In the genomic region with DNA sequence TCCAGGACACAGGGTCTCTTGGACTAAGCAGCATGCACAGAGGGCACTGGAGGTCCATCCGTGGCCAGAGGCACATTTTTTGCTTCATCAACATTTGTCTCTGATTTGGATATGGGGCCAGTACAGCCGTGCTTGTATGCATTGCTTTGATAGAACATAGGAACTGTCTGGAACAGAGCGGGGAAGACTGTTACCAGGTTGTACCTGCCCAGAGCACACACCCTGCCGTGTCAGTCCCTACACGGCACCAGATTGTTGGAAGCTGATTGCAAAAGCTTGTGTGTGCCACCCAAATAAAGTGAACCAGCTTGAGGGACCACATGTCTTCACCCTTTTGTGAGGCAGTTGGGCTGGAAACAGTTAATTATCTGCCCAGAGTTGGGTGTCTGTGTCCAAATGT, we compare ENCODE assay signal across 19 cellular contexts. TPM values are rescaled to one million over a fixed set of nuclear protein-coding genes. Genes with fewer than 3 reads are reported as not detected.
DNase-seq lines count a peak whose midpoint lies in the region; ATAC-seq and TF ChIP-seq lines count a peak whose summit lies in the region.
"Had no signal": no experiment of that assay in that cellular context is flagged by ENCODE, and none has a peak within 500 bp of the region (broad histone marks: within the 10 kb centered on the region; RNA-seq: fewer than 3 reads in every experiment).

No MANE protein-coding gene starts in this region.

- no peak overlapping the region for H3K4me3 ChIP-seq in CD4-positive, alpha-beta memory T cell (ENCODE audit: low read length in 2 of 2)
- H3K4me3 ChIP-seq in esophagus squamous epithelium: no peak overlapping the region
- no peak overlapping the region for H3K4me3 ChIP-seq in parathyroid adenoma (ENCODE audit: low read depth, low read length)
- H3K4me3 ChIP-seq: heart right ventricle, ovary had no signal

- no peak for TF ChIP-seq POLR2A in esophagus squamous epithelium (IDR thresholded peaks at IDR 0.05)

- peaks cover 74% of the 10 kb centered on the region for H3K4me1 ChIP-seq in CD4-positive, alpha-beta memory T cell (ENCODE audit: insufficient read depth, low read length)
- H3K4me1 ChIP-seq in esophagus squamous epithelium (peaks cover 15 to 100% (median 58%) of the 10 kb centered on the region in 3 donors), parathyroid adenoma (peaks cover 3% of the 10 kb centered on the region)

- H3K4me2 ChIP-seq in parathyroid adenoma (ENCODE audit: low read length): peak overlapping the region; percentile 9

- peaks cover 47 to 79% of the 10 kb centered on the region in 2 donors for H3K36me3 Mint-ChIP-seq in CD4-positive, alpha-beta memory T cell
- H3K36me3 Mint-ChIP-seq in T-cell: peaks cover 61% of the 10 kb centered on the region

- TF ChIP-seq CTCF in esophagus squamous epithelium (IDR thresholded peaks at IDR 0.05) (no peak), parathyroid adenoma (IDR thresholded peaks at IDR 0.05) (no peak)

- H3K27me3 ChIP-seq in CD4-positive, alpha-beta memory T cell (ENCODE audit: insufficient read depth, low read length): no peaks in the 10 kb centered on the region
- no peaks in the 10 kb centered on the region for H3K27me3 ChIP-seq in esophagus squamous epithelium
- H3K27me3 ChIP-seq in parathyroid adenoma (ENCODE audit: control insufficient read depth, insufficient read depth, low read length): no peaks in the 10 kb centered on the region
- H3K27me3 ChIP-seq: heart right ventricle, ovary had no signal

- no peak for DNase-seq in CD4-positive, alpha-beta memory T cell
- DNase-seq in T-cell (no peak), esophagus squamous epithelium (lab: John Stamatoyannopoulos, UW) (no peak), DMS 273 treated with DMSO at 0.1 percent for 48 hours (lab: John Stamatoyannopoulos, UW) (no peak), kidney glomerular epithelial cell (lab: John Stamatoyannopoulos, UW) (no peak)
- DNase-seq: activated B cell treated with CpG ODN at 0.5 μM for 24 hours; activated CD8-positive, alpha-beta memory T cell treated with anti-CD3 and anti-CD28 coated beads for 24 hours; activated effector memory CD4-positive, alpha-beta T cell treated with Interleukin-2 at 50 U/mL for 16 hours; heart right ventricle; kidney; NCI-H146; NCI-H345; ovary; stimulated activated CD4-positive, alpha-beta T cell treated with anti-CD3 and anti-CD28 coated beads, Interleukin-12 subunit alpha, Interleukin-12 subunit beta, amount 100 ng/mL, for 4 hours had no signal

- POLR2A ChIA-PET in CD4-positive, alpha-beta memory T cell (lab: Charles Lee; ENCODE audit: partially characterized antibody): interaction anchor here (0.5 to 1.4 kb wide), 3 partner anchors 145 to 571 kb away, joined by 3 to 4 read pairs (median 3); no protein-coding TSS in a partner anchor
- POLR2A ChIA-PET in T-cell (lab: Charles Lee): interaction anchor here in 1 of 2 donors (0.6 to 0.8 kb wide), 2 partner anchors 41 to 196 kb away, joined by 4 to 11 read pairs; no protein-coding TSS in a partner anchor

- 43 to 50% methylated on average over 5 of the region's 5 CpGs for WGBS in esophagus squamous epithelium, 2 donors

- no peak overlapping the region for H3K27ac ChIP-seq in CD4-positive, alpha-beta memory T cell (ENCODE audit: low read depth, low read length)
- peak overlapping the region in 3 of 4 donors; percentile 10 to 70 (median 52) for H3K27ac ChIP-seq in esophagus squamous epithelium
- no peak overlapping the region for H3K27ac ChIP-seq in parathyroid adenoma
- H3K27ac ChIP-seq: ovary had no signal

- peaks cover 58 to 87% (median 73%) of the 10 kb centered on the region in 4 donors for H3K4me1 Mint-ChIP-seq in CD4-positive, alpha-beta memory T cell
- H3K4me1 Mint-ChIP-seq in T-cell: peaks cover 81 to 93% (median 82%) of the 10 kb centered on the region in 3 donors

- no peaks in the 10 kb centered on the region for H3K9me3 ChIP-seq in CD4-positive, alpha-beta memory T cell (ENCODE audit: control insufficient read depth in 1 of 2, low read length in 2 of 2)
- no peaks in the 10 kb centered on the region for H3K9me3 ChIP-seq in esophagus squamous epithelium
- H3K9me3 ChIP-seq in parathyroid adenoma (ENCODE audit: control insufficient read depth, low read length): no peaks in the 10 kb centered on the region
- H3K9me3 ChIP-seq: heart right ventricle, ovary had no signal

- ATAC-seq in T-cell (replicated peaks in 1 of 4): no peak
- no peak for ATAC-seq in GM19452 (IDR thresholded peaks at IDR 0.05; ENCODE audit: unreplicated experiment)

- no peak overlapping the region for H3K9ac ChIP-seq in parathyroid adenoma

- H3K9me3 Mint-ChIP-seq in CD4-positive, alpha-beta memory T cell: peaks cover 0 to 2% (median 0%) of the 10 kb centered on the region in 8 donors
- H3K9me3 Mint-ChIP-seq in T-cell: no peaks in the 10 kb centered on the region
- H3K9me3 Mint-ChIP-seq: activated B cell treated with CpG ODN at 0.5 μM for 24 hours; dendritic cell treated with granulocyte-macrophage colony-stimulating factor and Interleukin-4, amounts not matched to agents 40 ng/mL and 50 ng/mL, for 4 days; stimulated activated naive CD8-positive, alpha-beta T cell treated with anti-CD3 and anti-CD28 coated beads, Interleukin-15, Interleukin-2, amounts not matched to agents 100 ng/mL and 50 ng/mL, for 24 hours; T-helper 1 cell treated with Interleukin-12 subunit alpha and Interleukin-12 subunit beta and Interleukin-4 antibody, amounts not matched to agents 30 μg/mL and 1 μg/mL, for 36 hours had no signal

- H3K79me2 ChIP-seq in parathyroid adenoma: peaks cover 33% of the 10 kb centered on the region

- intact Hi-C loops in CD4-positive, alpha-beta memory T cell (cut with micrococcal nuclease): no loop called here
- intact Hi-C loops in esophagus squamous epithelium (cut with DNase I): no loop called here

- peaks cover 54% of the 10 kb centered on the region for H3K36me3 ChIP-seq in CD4-positive, alpha-beta memory T cell (ENCODE audit: insufficient read depth, low read length)
- H3K36me3 ChIP-seq in esophagus squamous epithelium: peaks cover 22 to 95% (median 27%) of the 10 kb centered on the region in 3 donors
- no peaks in the 10 kb centered on the region for H3K36me3 ChIP-seq in parathyroid adenoma (ENCODE audit: control insufficient read depth, insufficient read depth, low read length)
- H3K36me3 ChIP-seq: ovary had no signal

- CTCF ChIA-PET in CD4-positive, alpha-beta memory T cell (lab: Charles Lee; ENCODE audit: partially characterized antibody): interaction anchor here (1.0 to 2.8 kb wide), 4 partner anchors 10 to 616 kb away, joined by 3 to 14 read pairs (median 7); no protein-coding TSS in a partner anchor
- CTCF ChIA-PET in T-cell (lab: Charles Lee): interaction anchor here in 1 of 2 donors (1.0 to 1.1 kb wide), 2 partner anchors 9 to 505 kb away, joined by 4 to 8 read pairs; no protein-coding TSS in a partner anchor

- H2AFZ ChIP-seq in parathyroid adenoma: no peak overlapping the region

- H3K4me3 Mint-ChIP-seq in CD4-positive, alpha-beta memory T cell: peak overlapping the region in 3 of 8 donors; percentile 36 to 82 (median 71)
- peak overlapping the region in 1 of 3 donors; percentile 67 for H3K4me3 Mint-ChIP-seq in T-cell
- H3K4me3 Mint-ChIP-seq: activated B cell treated with CpG ODN at 0.5 μM for 24 hours; dendritic cell treated with granulocyte-macrophage colony-stimulating factor and Interleukin-4, amounts not matched to agents 40 ng/mL and 50 ng/mL, for 4 days; stimulated activated naive CD8-positive, alpha-beta T cell treated with anti-CD3 and anti-CD28 coated beads, Interleukin-15, Interleukin-2, amounts not matched to agents 100 ng/mL and 50 ng/mL, for 24 hours; T-helper 1 cell treated with Interleukin-12 subunit alpha and Interleukin-12 subunit beta and Interleukin-4 antibody, amounts not matched to agents 30 μg/mL and 1 μg/mL, for 36 hours had no signal

- H3K27ac Mint-ChIP-seq in CD4-positive, alpha-beta memory T cell: peak overlapping the region in 4 of 7 donors; percentile 7 to 77 (median 23)
- H3K27ac Mint-ChIP-seq in T-cell: peak overlapping the region; percentile 39 to 67
- H3K27ac Mint-ChIP-seq: activated B cell treated with CpG ODN at 0.5 μM for 24 hours; dendritic cell treated with granulocyte-macrophage colony-stimulating factor and Interleukin-4, amounts not matched to agents 40 ng/mL and 50 ng/mL, for 4 days; T-helper 1 cell treated with Interleukin-12 subunit alpha and Interleukin-12 subunit beta and Interleukin-4 antibody, amounts not matched to agents 30 μg/mL and 1 μg/mL, for 36 hours had no signal

- no peaks in the 10 kb centered on the region for H3K27me3 Mint-ChIP-seq in CD4-positive, alpha-beta memory T cell
- no peaks in the 10 kb centered on the region for H3K27me3 Mint-ChIP-seq in T-cell
- H3K27me3 Mint-ChIP-seq: activated B cell treated with CpG ODN at 0.5 μM for 24 hours; dendritic cell treated with granulocyte-macrophage colony-stimulating factor and Interleukin-4, amounts not matched to agents 40 ng/mL and 50 ng/mL, for 4 days; stimulated activated naive CD8-positive, alpha-beta T cell treated with anti-CD3 and anti-CD28 coated beads, Interleukin-15, Interleukin-2, amounts not matched to agents 100 ng/mL and 50 ng/mL, for 24 hours had no signal

RNA-seq across cellular contexts. Expression of a gene that starts 21.0 kb away (rescaled TPM):
- total RNA-seq in CD4-positive, alpha-beta memory T cell: 100 to 1,000 TPM; 119 to 122 TPM
- polyA plus RNA-seq in CD4-positive, alpha-beta memory T cell: 10 to 100 TPM; 72.4 to 83.3 TPM
- total RNA-seq in T-cell (100 to 1,000 TPM; 115 to 127 (median 124) TPM), esophagus squamous epithelium (10 to 100 TPM; 44.2 to 91.4 (median 82.7) TPM)

Comparison
In these comparisons a context has a peak if more than half of its experiments do, and no peak if none do; other contexts are left out.
1. H3K27ac ChIP-seq: peak in esophagus squamous epithelium (3 of 4); none in CD4-positive, alpha-beta memory T cell (single experiment) and parathyroid adenoma (single experiment).